ENCODE assay signal across 8 cellular contexts in genomic region chr19:32405431-32406160, GRCh38. TPM values are rescaled to one million over a fixed set of nuclear protein-coding genes. Genes with fewer than 3 reads are reported as not detected.
DNase-seq lines count a peak whose midpoint lies in the region; TF ChIP-seq lines count a peak whose summit lies in the region.

Gene DPY19L3, plus strand, starts transcription at chr19:32405770. Its CDS starts 2,484 bp downstream, at chr19:32408254.

- no peak for TF ChIP-seq CTCF in MM.1S (IDR thresholded peaks at IDR 0.05; ENCODE audit: low read length)
- TF ChIP-seq CTCF in neural progenitor cell (IDR thresholded peaks at IDR 0.05): no peak

- peak within 1 kb of the TSS; percentile 82 for H3K27ac Mint-ChIP-seq in neural progenitor cell

- H3K9ac ChIP-seq in MM.1S (ENCODE audit: low read length) (peak within 1 kb of the TSS; percentile 91), neural progenitor cell (peak within 1 kb of the TSS; percentile 95), stomach smooth muscle (ENCODE audit: low read length in 2 of 2) (peak within 1 kb of the TSS; percentile 90 to 96)

- H2AFZ ChIP-seq in MM.1S (ENCODE audit: low read length): peak within 1 kb of the TSS; percentile 83
- H2AFZ ChIP-seq in neural progenitor cell (replicated peaks): peak within 1 kb of the TSS; percentile 80

- peak within 1 kb of the TSS; percentile 95 for H3K4me3 Mint-ChIP-seq in neural progenitor cell

- H3K27ac ChIP-seq in MM.1S (ENCODE audit: low read length): peak within 1 kb of the TSS; percentile 83
- peak within 1 kb of the TSS; percentile 93 for H3K27ac ChIP-seq in SJSA1
- peak within 1 kb of the TSS; percentile 98 for H3K27ac ChIP-seq in neural progenitor cell
- peak within 1 kb of the TSS; percentile 93 for H3K27ac ChIP-seq in stomach smooth muscle (ENCODE audit: low read length)

- H3K4me3 ChIP-seq in MM.1S (ENCODE audit: low read length) (peak within 1 kb of the TSS; percentile 78), SJSA1 (peak within 1 kb of the TSS; percentile 98), neural progenitor cell (peak within 1 kb of the TSS; percentile 96), stomach smooth muscle (ENCODE audit: low read length in 2 of 2) (peak within 1 kb of the TSS; percentile 76 to 85)

- H3K4me2 ChIP-seq in MM.1S (ENCODE audit: low read depth, low read length) (peak within 1 kb of the TSS; percentile 73), neural progenitor cell (peak within 1 kb of the TSS; percentile 94)

- H3K36me3 ChIP-seq in MM.1S (replicated peaks; ENCODE audit: insufficient read depth, low read length): no peaks in the 10 kb centered on the region; the same call in 1 of the 2 replicates
- H3K36me3 ChIP-seq in SJSA1: peaks cover 35% of the 10 kb centered on the region
- peaks cover 15% of the 10 kb centered on the region for H3K36me3 ChIP-seq in neural progenitor cell
- no peaks in the 10 kb centered on the region for H3K36me3 ChIP-seq in stomach smooth muscle (ENCODE audit: control insufficient read depth in 2 of 2, insufficient read depth in 2 of 2, low read length in 2 of 2)

- H3F3A ChIP-seq in MM.1S (ENCODE audit: insufficient read depth, low read length) (no peaks in the 10 kb centered on the region), neural progenitor cell (ENCODE audit: low read depth) (peaks cover 31% of the 10 kb centered on the region)

- DNase-seq in GF-D8 (lab: John Stamatoyannopoulos, UW): peak; percentile 80
- DNase-seq in HCEC 1CT: peak; percentile 89
- DNase-seq in MM.1S: peak; percentile 94
- peak; percentile 95 for DNase-seq in SJSA1 (ENCODE audit: low read depth in 1 of 2, low spot score in 2 of 2)
- peak; percentile 70 to 82 (median 80) for DNase-seq in activated naive CD4-positive, alpha-beta T cell (lab: John Stamatoyannopoulos, UW)
- peak; percentile 88 for DNase-seq in foreskin melanocyte
- DNase-seq in neural progenitor cell (ENCODE audit: low spot score): peak; percentile 97

- no peaks in the 10 kb centered on the region for H3K9me3 Mint-ChIP-seq in neural progenitor cell

- H3K27me3 ChIP-seq in MM.1S (replicated peaks; ENCODE audit: insufficient read depth, low read length) (no peaks in the 10 kb centered on the region), SJSA1 (replicated peaks) (no peaks in the 10 kb centered on the region), neural progenitor cell (no peaks in the 10 kb centered on the region), stomach smooth muscle (ENCODE audit: control insufficient read depth in 1 of 2, insufficient read depth in 2 of 2, low read length in 2 of 2) (no peaks in the 10 kb centered on the region)

- peaks cover 4% of the 10 kb centered on the region; the same call in 1 of the 2 replicates for H3K4me1 ChIP-seq in MM.1S (ENCODE audit: low read length)
- H3K4me1 ChIP-seq in SJSA1 (replicated peaks): peaks cover 10% of the 10 kb centered on the region
- H3K4me1 ChIP-seq in neural progenitor cell: peaks cover 40% of the 10 kb centered on the region
- H3K4me1 ChIP-seq in stomach smooth muscle (ENCODE audit: control insufficient read depth, insufficient read depth, low read length): peaks cover 10% of the 10 kb centered on the region

- peaks cover 26% of the 10 kb centered on the region for H3K36me3 Mint-ChIP-seq in neural progenitor cell

- H4K20me1 ChIP-seq in MM.1S (ENCODE audit: insufficient read depth, low read length): no peaks in the 10 kb centered on the region
- peaks cover 22% of the 10 kb centered on the region for H4K20me1 ChIP-seq in neural progenitor cell (ENCODE audit: low read depth)

- H3K4me1 Mint-ChIP-seq in neural progenitor cell: peaks cover 30% of the 10 kb centered on the region

- no peaks in the 10 kb centered on the region for H3K27me3 Mint-ChIP-seq in neural progenitor cell (ENCODE audit: insufficient read depth, low read depth)

- H3K9me3 ChIP-seq in MM.1S (replicated peaks; ENCODE audit: insufficient read depth, low read length): no peaks in the 10 kb centered on the region
- no peaks in the 10 kb centered on the region for H3K9me3 ChIP-seq in SJSA1 (replicated peaks)
- no peaks in the 10 kb centered on the region for H3K9me3 ChIP-seq in neural progenitor cell (ENCODE audit: low read depth)
- H3K9me3 ChIP-seq in stomach smooth muscle (ENCODE audit: control insufficient read depth in 2 of 2, low read length in 2 of 2): no peaks in the 10 kb centered on the region

- H3K79me2 ChIP-seq in MM.1S (ENCODE audit: low read length) (peaks cover 16% of the 10 kb centered on the region), neural progenitor cell (ENCODE audit: low read depth) (peaks cover 55% of the 10 kb centered on the region)

- no peaks in the 10 kb centered on the region for H3K9me2 ChIP-seq in MM.1S (replicated peaks; ENCODE audit: insufficient read depth, low read length)

RNA-seq across cellular contexts. Expression of gene DPY19L3, which starts in this region (rescaled TPM):
- total RNA-seq in SJSA1 (2014; rRNA removed; shearing (Covaris generic)): 15.3 and 34.0 TPM in 2 replicates
- total RNA-seq in neural progenitor cell (ENCODE audit: low replicate concordance): 49.9 and 83.1 TPM in 2 replicates

Comparison
In these comparisons a context has a peak if more than half of its experiments do, and no peak if none do; other contexts are left out.
1. Peak in every context shown above with its lines: DNase-seq, H3K4me3 ChIP-seq and H3K27ac ChIP-seq.